Comparison of ENCODE assay signal across 9 cellular contexts in genomic region chr19:33241530-33242101, GRCh38. TPM values are rescaled to one million over a fixed set of nuclear protein-coding genes. Genes with fewer than 3 reads are reported as not detected.
DNase-seq lines count a peak whose midpoint lies in the region; ATAC-seq and TF ChIP-seq lines count a peak whose summit lies in the region.
"Had no signal": no experiment of that assay in that cellular context is flagged by ENCODE, and none has a peak within 500 bp of the region (broad histone marks: within the 10 kb centered on the region; RNA-seq: fewer than 3 reads in every experiment).

No MANE protein-coding gene starts in this region.

- intact Hi-C loops in left cardiac atrium (cut with DNase I): loop anchor here in 1 of 2 donors (10.0 kb wide), 1 partner anchor 523 kb away; no protein-coding TSS in a partner anchor

- peak; percentile 35 to 55 for ATAC-seq in left cardiac atrium
- no peak for ATAC-seq in GM19452 (IDR thresholded peaks at IDR 0.05; ENCODE audit: unreplicated experiment)
- no peak for ATAC-seq in GM19023 (IDR thresholded peaks at IDR 0.05; ENCODE audit: unreplicated experiment)
- no peak for ATAC-seq in HG02763 (IDR thresholded peaks at IDR 0.05; ENCODE audit: unreplicated experiment)

- no peak overlapping the region for H3K4me3 ChIP-seq in WI38 (ENCODE audit: low read depth, low read length)

- peak; percentile 66 for TF ChIP-seq CTCF in WI38 (IDR thresholded peaks at IDR 0.05; ENCODE audit: low read depth, low read length)

- peak; percentile 29 for DNase-seq in activated CD4-positive, alpha-beta T cell treated with anti-CD3 and anti-CD28 coated beads for 48 hours
- DNase-seq in activated CD4-positive, alpha-beta T cell treated with anti-CD3 and anti-CD28 coated beads for 1 hour: no peak
- no peak for DNase-seq in left cardiac atrium
- DNase-seq in stimulated activated CD8-positive, alpha-beta memory T cell treated with anti-CD3 and anti-CD28 coated beads, Interleukin-7, amount 100 ng/mL, for 4 hours (ENCODE audit: low read depth in 2 of 2): peak; percentile 4 to 53

RNA-seq across cellular contexts. Expression of gene SLC7A10, which starts 16.0 kb away (rescaled TPM):
- total RNA-seq in left cardiac atrium: 1 to 10 TPM in 1 of 2 donors, under 1 TPM in 1; 0.58 to 4.0 TPM
- total RNA-seq: activated CD8-positive, alpha-beta memory T cell treated with anti-CD3 and anti-CD28 coated beads for 36 hours had no signal

RNA-seq across cellular contexts. Expression of gene LRP3, which starts 47.5 kb away (rescaled TPM):
- total RNA-seq in left cardiac atrium: 10 to 100 TPM; 16.2 to 22.1 TPM

Comparison
In these comparisons a context has a peak if more than half of its experiments do, and no peak if none do; other contexts are left out.
1. DNase-seq: peak in activated CD4-positive, alpha-beta T cell treated with anti-CD3 and anti-CD28 coated beads for 48 hours (single experiment) and stimulated activated CD8-positive, alpha-beta memory T cell treated with anti-CD3 and anti-CD28 coated beads, Interleukin-7, amount 100 ng/mL, for 4 hours (2 of 2); none in activated CD4-positive, alpha-beta T cell treated with anti-CD3 and anti-CD28 coated beads for 1 hour (single experiment) and left cardiac atrium (single experiment).
2. ATAC-seq: peak in left cardiac atrium (2 of 2); none in GM19452 (single experiment), GM19023 (single experiment) and HG02763 (single experiment).